In the genomic region with DNA sequence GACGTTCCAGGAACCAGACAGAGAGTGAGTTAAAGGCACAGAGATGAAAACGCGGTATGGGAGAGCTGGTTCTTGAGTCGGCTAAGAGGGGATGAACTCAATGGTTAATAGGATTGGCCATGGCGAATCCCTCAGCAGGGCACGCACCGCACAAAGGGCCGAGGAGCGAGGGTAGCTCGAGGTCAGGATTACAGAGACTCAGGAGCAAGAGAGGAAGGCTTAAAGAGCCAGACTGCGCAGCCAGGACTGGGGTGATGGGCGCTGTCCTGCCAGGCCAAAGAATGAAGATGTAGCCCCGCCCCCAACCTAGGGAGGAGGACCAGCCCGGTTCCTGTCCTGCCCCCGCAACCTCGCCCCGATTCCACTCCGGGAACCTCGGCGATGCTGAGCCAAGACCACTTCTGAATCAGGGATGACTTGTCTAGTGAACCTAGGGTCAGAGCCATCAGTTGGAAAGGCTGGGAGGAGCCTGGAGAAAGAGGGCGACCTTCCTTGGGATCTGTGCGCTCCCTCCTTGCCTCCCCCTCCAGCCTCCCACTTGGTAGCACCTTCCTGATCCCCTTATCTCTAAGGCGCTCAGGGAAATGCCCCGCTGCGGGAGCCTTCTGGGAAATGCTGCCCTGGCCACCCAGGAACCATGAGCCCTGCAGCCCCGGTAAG, we compare ENCODE assay signal across 10 cellular contexts. TPM values are rescaled to one million over a fixed set of nuclear protein-coding genes. Genes with fewer than 3 reads are reported as not detected.
A peak's percentile ranks its signal among the peaks of the same experiment; 100 is the strongest.
DNase-seq lines count a peak whose midpoint lies in the region; ATAC-seq, FAIRE-seq and TF ChIP-seq lines count a peak whose summit lies in the region.
"Had no signal": no experiment of that assay in that cellular context is flagged by ENCODE, and none has a peak within 500 bp of the region (broad histone marks: within the 10 kb centered on the region; RNA-seq: fewer than 3 reads in every experiment).

PLEKHB1 (plus strand) TSS at position 610 of the 660 bp plus-strand sequence; CDS start at position 638, 28 bp downstream.

- H3K27me3 Mint-ChIP-seq in natural killer cell (ENCODE audit: low read depth in 2 of 2), result peaks cover 0 to 10% of the 10 kb centered on the region in 2 donors

- DNase-seq in NCI-H82 treated with DMSO at 0.1 percent for 48 hours (lab: John Stamatoyannopoulos, UW; ENCODE audit: unreplicated experiment) (peak; percentile 96), endothelial cell of umbilical vein (ENCODE audit: low read depth, low spot score) (no peak), natural killer cell (no peak), middle frontal gyrus (ENCODE audit: extremely low spot score, low spot score) (no peak), germinal center (ENCODE audit: low spot score) (no peak), DMS53 treated with DMSO at 0.1 percent for 48 hours (lab: John Stamatoyannopoulos, UW; ENCODE audit: unreplicated experiment) (no peak)
- DNase-seq: effector memory CD4-positive, alpha-beta T cell; GDM1 had no signal

- H3K4me3 ChIP-seq in endothelial cell of umbilical vein (replicated peaks in 1 of 3; ENCODE audit: insufficient read depth in 1 of 3, low read depth in 1 of 3, low read length in 3 of 3), result no peak within 1 kb of the TSS

- H3K9me3 ChIP-seq in endothelial cell of umbilical vein (replicated peaks; ENCODE audit: control insufficient read depth, insufficient read depth, low read length), result no peaks in the 10 kb centered on the region

- H3K36me3 Mint-ChIP-seq in natural killer cell, result no peaks in the 10 kb centered on the region

- CTCF ChIA-PET in endothelial cell of umbilical vein (lab: Charles Lee), result interaction anchor here (0.6 to 5.9 kb wide), 5 partner anchors 14 to 295 kb away, joined by 3 to 34 read pairs (median 5); no protein-coding TSS in a partner anchor

- POLR2A ChIA-PET in endothelial cell of umbilical vein (lab: Charles Lee), result no interaction called here

- no peaks in the 10 kb centered on the region for H4K20me1 ChIP-seq in endothelial cell of umbilical vein (replicated peaks; ENCODE audit: control insufficient read depth, extremely low read depth, insufficient read depth, low read length)

- TF ChIP-seq POLR2A in endothelial cell of umbilical vein (IDR thresholded peaks at IDR 0.05; ENCODE audit: low read depth, low read length), result no peak

- H3K27ac ChIP-seq in C4-2B (peak within 1 kb of the TSS; percentile 49; the same call in 1 of the 2 replicates), endothelial cell of umbilical vein (ENCODE audit: insufficient read depth, low read depth, low read length) (no peak within 1 kb of the TSS)

- peaks cover 11 to 24% of the 10 kb centered on the region in 2 experiments for H3K27me3 ChIP-seq in endothelial cell of umbilical vein (ENCODE audit: control insufficient read depth in 2 of 2, insufficient read depth in 2 of 2, low read length in 2 of 2)

- ATAC-seq in natural killer cell (no peak), HG03097 (IDR thresholded peaks at IDR 0.05; ENCODE audit: low FRiP score, unreplicated experiment) (no peak)

- dilution Hi-C loops in endothelial cell of umbilical vein (cut with MboI; ENCODE audit: extremely low pct_ligation_motif_present, low sequenced_read_pairs), result no loop called here

- no peak within 1 kb of the TSS for H3K9ac ChIP-seq in endothelial cell of umbilical vein (replicated peaks; ENCODE audit: extremely low read depth, insufficient read depth, low read length)

- BruUV-seq in endothelial cell of umbilical vein (replicated peaks; lab: Mats Ljungman, UMichigan), result no TSS peak

- TF ChIP-seq CTCF in C4-2B (conservative IDR thresholded peaks at IDR 0.05), result no peak
- TF ChIP-seq CTCF in endothelial cell of umbilical vein (IDR thresholded peaks at IDR 0.05; ENCODE audit: extremely low read depth in 1 of 2, insufficient read depth in 1 of 2, low read depth in 1 of 2, low read length in 2 of 2), result no peak
- TF ChIP-seq CTCF in natural killer cell (IDR thresholded peaks at IDR 0.05), result no peak

- intact Hi-C loops in endothelial cell of umbilical vein (cut with micrococcal nuclease) (no loop called here), natural killer cell (cut with micrococcal nuclease) (no loop called here)

- peak within 1 kb of the TSS; percentile 23 for H2AFZ ChIP-seq in endothelial cell of umbilical vein (ENCODE audit: low read depth, low read length)

- peaks cover 4 to 10% of the 10 kb centered on the region in 2 donors for H3K4me1 Mint-ChIP-seq in natural killer cell

- no peaks in the 10 kb centered on the region for H3K36me3 ChIP-seq in endothelial cell of umbilical vein (ENCODE audit: control insufficient read depth in 2 of 2, extremely low read depth in 1 of 2, insufficient read depth in 2 of 2, low read length in 2 of 2)

- H3K79me2 ChIP-seq in endothelial cell of umbilical vein (ENCODE audit: control insufficient read depth, insufficient read depth, low read length), result no peaks in the 10 kb centered on the region

- no peaks in the 10 kb centered on the region for H3K4me1 ChIP-seq in endothelial cell of umbilical vein (ENCODE audit: control insufficient read depth, extremely low read depth, insufficient read depth, low read length)

- no peak for FAIRE-seq in endothelial cell of umbilical vein (lab: Jason Lieb, UNC)

- peak within 1 kb of the TSS; percentile 37 for H3K4me3 Mint-ChIP-seq in natural killer cell

- H3K4me2 ChIP-seq in endothelial cell of umbilical vein (ENCODE audit: insufficient read depth, low read length), result no peak within 1 kb of the TSS

- no peaks in the 10 kb centered on the region for H3K9me1 ChIP-seq in endothelial cell of umbilical vein (replicated peaks; ENCODE audit: control insufficient read depth, extremely low read depth, insufficient read depth, low read length)

- H3K9me3 Mint-ChIP-seq in natural killer cell, result no peaks in the 10 kb centered on the region

- peak within 1 kb of the TSS in 1 of 2 donors; percentile 70 for H3K27ac Mint-ChIP-seq in natural killer cell

TF ChIP-seq in endothelial cell of umbilical vein, 7 proteins besides CTCF, POLR2A, EP300 and RAD21:
- no peak for TF ChIP-seq MYC (IDR thresholded peaks at IDR 0.05; ENCODE audit: low read depth, low read length)
- TF ChIP-seq POLR2AphosphoS5 (IDR thresholded peaks at IDR 0.05; ENCODE audit: insufficient read depth, low read depth, low read length), result no peak
- TF ChIP-seq GATA2 (IDR thresholded peaks at IDR 0.05; ENCODE audit: insufficient read depth, insufficient read length, low read depth, low read length), result no peak
- no peak for TF ChIP-seq JUN (IDR thresholded peaks at IDR 0.05; ENCODE audit: borderline replicate concordance, insufficient read depth, insufficient read length, low read depth)
- no peak for TF ChIP-seq EZH2 (IDR thresholded peaks at IDR 0.05; ENCODE audit: borderline replicate concordance, low read depth, low read length, severe bottlenecking)
- TF ChIP-seq FOS (IDR thresholded peaks at IDR 0.05; ENCODE audit: borderline replicate concordance, insufficient read depth, low read length), result no peak
- TF ChIP-seq, protein P1, sequence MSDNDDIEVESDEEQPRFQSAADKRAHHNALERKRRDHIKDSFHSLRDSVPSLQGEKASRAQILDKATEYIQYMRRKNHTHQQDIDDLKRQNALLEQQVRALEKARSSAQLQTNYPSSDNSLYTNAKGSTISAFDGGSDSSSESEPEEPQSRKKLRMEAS (IDR thresholded peaks at IDR 0.05; ENCODE audit: insufficient read depth, insufficient read length), result no peak

RNA-seq across cellular contexts. Expression of gene PLEKHB1, which starts in this region (rescaled TPM):
- 0.75 TPM in 1 of 2 replicates, not detected in the other for total RNA-seq in endothelial cell of umbilical vein
- 0.76 and 0.99 TPM in 2 replicates for polyA plus RNA-seq in endothelial cell of umbilical vein
- 0.50 and 0.79 TPM in 2 replicates for polyA plus RNA-seq in endothelial cell of umbilical vein (2011; cell fraction: cytosol; rRNA removed)
- polyA plus RNA-seq in endothelial cell of umbilical vein (2011; cell fraction: nucleus; rRNA removed), result 0.32 and 1.1 TPM in 2 replicates
- polyA plus RNA-seq in endothelial cell of umbilical vein (2012), result 0.41 and 0.98 TPM in 2 replicates
- polyA minus RNA-seq in endothelial cell of umbilical vein, result 0.27 and 2.1 TPM in 2 replicates
- not detected for polyA minus RNA-seq in endothelial cell of umbilical vein (2011; cell fraction: cytosol; rRNA and poly(A)+ RNA removed)
- 0.19 TPM in 1 of 2 replicates, not detected in the other for polyA minus RNA-seq in endothelial cell of umbilical vein (2011; cell fraction: nucleus; rRNA and poly(A)+ RNA removed)
- total RNA-seq in natural killer cell, result 1 to 10 TPM; 2.9 to 4.3 (median 3.9) TPM
